In genomic region chr12:118022097-118022727, GRCh38 we compare ENCODE assay signal across 8 cellular contexts. TPM values are rescaled to one million over a fixed set of nuclear protein-coding genes. Genes with fewer than 3 reads are reported as not detected.
DNase-seq lines count a peak whose midpoint lies in the region; ATAC-seq and TF ChIP-seq lines count a peak whose summit lies in the region.
"Not testable (repeated sequence)": the region's sequence is repeated elsewhere in the genome, so short reads cannot be mapped to it uniquely, and the experiment has no call there.
"Had no signal": no experiment of that assay in that cellular context is flagged by ENCODE, and none has a peak within 500 bp of the region (broad histone marks: within the 10 kb centered on the region; RNA-seq: fewer than 3 reads in every experiment).

No MANE protein-coding gene starts in this region.

- peaks cover 46% of the 10 kb centered on the region for H3K36me3 ChIP-seq in GM23338 (ENCODE audit: insufficient read depth)

- peaks cover 13% of the 10 kb centered on the region for H3K4me1 Mint-ChIP-seq in GM23338
- H3K4me1 Mint-ChIP-seq in activated CD4-positive, alpha-beta T cell treated with anti-CD3 and anti-CD28 coated beads, Interleukin-2, amount 10 ng/mL, durations not matched to agents 24 days and 14 days = peaks cover 10% of the 10 kb centered on the region
- H3K4me1 Mint-ChIP-seq in activated T-helper 17 cell treated with anti-CD3 and anti-CD28 coated beads, Interleukin-2, amount 50 U/mL, for 72 hours = not testable (repeated sequence)
- H3K4me1 Mint-ChIP-seq in activated naive CD8-positive, alpha-beta T cell treated with anti-CD3 and anti-CD28 coated beads, Interleukin-2, amount 50 U/mL, for 24 hours = peaks cover 14% of the 10 kb centered on the region
- H3K4me1 Mint-ChIP-seq in naive thymus-derived CD8-positive, alpha-beta T cell = peaks cover 10 to 13% (median 10%) of the 10 kb centered on the region in 4 donors
- peaks cover 7 to 17% of the 10 kb centered on the region in 2 donors for H3K4me1 Mint-ChIP-seq in stimulated activated naive B cell treated with anti-CD40 and anti-IgM and Interleukin-4, amounts not matched to agents 10 μg/mL and 1 μg/mL and 100 μg/mL, for 72 hours

- intact Hi-C loops in activated CD4-positive, alpha-beta T cell treated with anti-CD3 and anti-CD28 coated beads, Interleukin-2, amount 10 ng/mL, durations not matched to agents 24 days and 14 days (cut with micrococcal nuclease) = not testable (repeated sequence)

- H2AFZ ChIP-seq in GM23338 = not testable (repeated sequence)

- H3K36me3 Mint-ChIP-seq in GM23338 (ENCODE audit: low read depth) = peaks cover 83% of the 10 kb centered on the region
- peaks cover 72% of the 10 kb centered on the region for H3K36me3 Mint-ChIP-seq in activated CD4-positive, alpha-beta T cell treated with anti-CD3 and anti-CD28 coated beads, Interleukin-2, amount 10 ng/mL, durations not matched to agents 24 days and 14 days (ENCODE audit: low read depth)
- peaks cover 98% of the 10 kb centered on the region for H3K36me3 Mint-ChIP-seq in activated T-helper 17 cell treated with anti-CD3 and anti-CD28 coated beads, Interleukin-2, amount 50 U/mL, for 72 hours (ENCODE audit: low read depth)
- H3K36me3 Mint-ChIP-seq in activated naive CD8-positive, alpha-beta T cell treated with anti-CD3 and anti-CD28 coated beads, Interleukin-2, amount 50 U/mL, for 24 hours (ENCODE audit: low read depth) = peaks cover 66% of the 10 kb centered on the region
- peaks cover 0 to 60% (median 19%) of the 10 kb centered on the region in 3 donors for H3K36me3 Mint-ChIP-seq in naive thymus-derived CD8-positive, alpha-beta T cell
- peaks cover 45 to 63% of the 10 kb centered on the region in 2 donors for H3K36me3 Mint-ChIP-seq in stimulated activated naive B cell treated with anti-CD40 and anti-IgM and Interleukin-4, amounts not matched to agents 10 μg/mL and 1 μg/mL and 100 μg/mL, for 72 hours

- not testable (repeated sequence) for TF ChIP-seq CTCF in GM23338 (conservative IDR thresholded peaks at IDR 0.05; ENCODE audit: low read depth in 2 of 2)

- H3K27ac ChIP-seq in GM23338 (ENCODE audit: low read depth) = not testable (repeated sequence)
- H3K27ac ChIP-seq in cingulate gyrus (ENCODE audit: low read depth, low read length) = peak overlapping the region; percentile 47

- H3K4me2 ChIP-seq in GM23338 = not testable (repeated sequence)

- not testable (repeated sequence) for H3K4me3 ChIP-seq in GM23338

- not testable (repeated sequence) for H3K4me1 ChIP-seq in GM23338 (ENCODE audit: insufficient read depth)

- H3K4me3 Mint-ChIP-seq in GM23338; activated CD4-positive, alpha-beta T cell treated with anti-CD3 and anti-CD28 coated beads, Interleukin-2, amount 10 ng/mL, durations not matched to agents 24 days and 14 days; activated T-helper 17 cell treated with anti-CD3 and anti-CD28 coated beads, Interleukin-2, amount 50 U/mL, for 72 hours; activated naive CD8-positive, alpha-beta T cell treated with anti-CD3 and anti-CD28 coated beads, Interleukin-2, amount 50 U/mL, for 24 hours; naive thymus-derived CD8-positive, alpha-beta T cell; stimulated activated naive B cell treated with anti-CD40 and anti-IgM and Interleukin-4, amounts not matched to agents 10 μg/mL and 1 μg/mL and 100 μg/mL, for 72 hours: not testable (repeated sequence)

- H3K79me2 ChIP-seq in GM23338 (replicated peaks; ENCODE audit: insufficient read depth) = peaks cover 24% of the 10 kb centered on the region

- ATAC-seq in GM23338; activated T-helper 17 cell treated with anti-CD3 and anti-CD28 coated beads, Interleukin-2, amount 50 U/mL, for 72 hours (replicated peaks); activated naive CD8-positive, alpha-beta T cell treated with anti-CD3 and anti-CD28 coated beads, Interleukin-2, amount 50 U/mL, for 24 hours; naive thymus-derived CD8-positive, alpha-beta T cell; stimulated activated naive B cell treated with anti-CD40 and anti-IgM and Interleukin-4, amounts not matched to agents 10 μg/mL and 1 μg/mL and 100 μg/mL, for 72 hours (replicated peaks): not testable (repeated sequence)

- not testable (repeated sequence) for H3K9me2 ChIP-seq in GM23338 (ENCODE audit: insufficient read depth)

- not testable (repeated sequence) for H3K27me3 ChIP-seq in GM23338 (ENCODE audit: insufficient read depth)

- DNase-seq in GM23338 (ENCODE audit: low spot score); activated CD4-positive, alpha-beta T cell treated with anti-CD3 and anti-CD28 coated beads, Interleukin-2, amount 10 ng/mL, durations not matched to agents 24 days and 14 days; activated naive CD8-positive, alpha-beta T cell treated with anti-CD3 and anti-CD28 coated beads, Interleukin-2, amount 50 U/mL, for 24 hours; naive thymus-derived CD8-positive, alpha-beta T cell; stimulated activated naive B cell treated with anti-CD40 and anti-IgM and Interleukin-4, amounts not matched to agents 10 μg/mL and 1 μg/mL and 100 μg/mL, for 72 hours: not testable (repeated sequence)

- POLR2A ChIA-PET in naive thymus-derived CD8-positive, alpha-beta T cell (lab: Charles Lee) = interaction anchor here (0.6 kb wide), 1 partner anchor 42 kb away, joined by 3 read pairs; no protein-coding TSS in a partner anchor

- H4K20me1 ChIP-seq in GM23338 (replicated peaks; ENCODE audit: insufficient read depth) = not testable (repeated sequence)

- H3K27ac Mint-ChIP-seq in GM23338 = peak overlapping the region; percentile 52
- peak overlapping the region; percentile 51 for H3K27ac Mint-ChIP-seq in activated CD4-positive, alpha-beta T cell treated with anti-CD3 and anti-CD28 coated beads, Interleukin-2, amount 10 ng/mL, durations not matched to agents 24 days and 14 days
- peak overlapping the region; percentile 29 for H3K27ac Mint-ChIP-seq in activated T-helper 17 cell treated with anti-CD3 and anti-CD28 coated beads, Interleukin-2, amount 50 U/mL, for 72 hours
- peak overlapping the region; percentile 29 for H3K27ac Mint-ChIP-seq in activated naive CD8-positive, alpha-beta T cell treated with anti-CD3 and anti-CD28 coated beads, Interleukin-2, amount 50 U/mL, for 24 hours
- peak overlapping the region in 6 of 10 donors; percentile 29 to 83 (median 50) for H3K27ac Mint-ChIP-seq in naive thymus-derived CD8-positive, alpha-beta T cell
- peak overlapping the region; percentile 52 for H3K27ac Mint-ChIP-seq in stimulated activated naive B cell treated with anti-CD40 and anti-IgM and Interleukin-4, amounts not matched to agents 10 μg/mL and 1 μg/mL and 100 μg/mL, for 72 hours

- H3K27me3 Mint-ChIP-seq in GM23338 (ENCODE audit: insufficient read depth, low read depth, poor library complexity) = peaks cover 12% of the 10 kb centered on the region
- H3K27me3 Mint-ChIP-seq in activated CD4-positive, alpha-beta T cell treated with anti-CD3 and anti-CD28 coated beads, Interleukin-2, amount 10 ng/mL, durations not matched to agents 24 days and 14 days; activated T-helper 17 cell treated with anti-CD3 and anti-CD28 coated beads, Interleukin-2, amount 50 U/mL, for 72 hours; activated naive CD8-positive, alpha-beta T cell treated with anti-CD3 and anti-CD28 coated beads, Interleukin-2, amount 50 U/mL, for 24 hours; naive thymus-derived CD8-positive, alpha-beta T cell; stimulated activated naive B cell treated with anti-CD40 and anti-IgM and Interleukin-4, amounts not matched to agents 10 μg/mL and 1 μg/mL and 100 μg/mL, for 72 hours: not testable (repeated sequence)

- not testable (repeated sequence) for H3F3A ChIP-seq in GM23338 (replicated peaks; ENCODE audit: low read depth)

- not testable (repeated sequence) for H3K9me3 Mint-ChIP-seq in GM23338; activated CD4-positive, alpha-beta T cell treated with anti-CD3 and anti-CD28 coated beads, Interleukin-2, amount 10 ng/mL, durations not matched to agents 24 days and 14 days; activated T-helper 17 cell treated with anti-CD3 and anti-CD28 coated beads, Interleukin-2, amount 50 U/mL, for 72 hours; activated naive CD8-positive, alpha-beta T cell treated with anti-CD3 and anti-CD28 coated beads, Interleukin-2, amount 50 U/mL, for 24 hours; naive thymus-derived CD8-positive, alpha-beta T cell; stimulated activated naive B cell treated with anti-CD40 and anti-IgM and Interleukin-4, amounts not matched to agents 10 μg/mL and 1 μg/mL and 100 μg/mL, for 72 hours

RNA-seq across cellular contexts. Expression of gene RFC5, which starts 5.7 kb away (rescaled TPM):
- 53.2 and 56.4 TPM in 2 replicates for total RNA-seq in GM23338 (2014; rRNA removed; shearing (Covaris generic))
- polyA plus RNA-seq in GM23338 (2016; fragmentation: Nextera tagmentation; extraction: Ambion mirVana) = 35.0 and 35.1 TPM in 2 replicates
- total RNA-seq in activated CD4-positive, alpha-beta T cell treated with anti-CD3 and anti-CD28 coated beads, Interleukin-2, amount 10 ng/mL, durations not matched to agents 24 days and 14 days = 82.9 and 84.4 TPM in 2 replicates
- 10 to 100 TPM; 53.7 to 64.4 TPM for total RNA-seq in activated T-helper 17 cell treated with anti-CD3 and anti-CD28 coated beads, Interleukin-2, amount 50 U/mL, for 72 hours
- 10 to 100 TPM; 16.7 to 18.4 TPM for total RNA-seq in naive thymus-derived CD8-positive, alpha-beta T cell
- polyA plus RNA-seq in naive thymus-derived CD8-positive, alpha-beta T cell = 10 to 100 TPM; 12.3 to 16.1 (median 12.5) TPM

RNA-seq across cellular contexts. Expression of gene WSB2, which starts 38.8 kb away (rescaled TPM):
- total RNA-seq in GM23338 (2014; rRNA removed; shearing (Covaris generic)) = 53.2 and 60.8 TPM in 2 replicates
- 36.6 and 38.8 TPM in 2 replicates for polyA plus RNA-seq in GM23338 (2016; fragmentation: Nextera tagmentation; extraction: Ambion mirVana)
- 129 and 133 TPM in 2 replicates for total RNA-seq in activated CD4-positive, alpha-beta T cell treated with anti-CD3 and anti-CD28 coated beads, Interleukin-2, amount 10 ng/mL, durations not matched to agents 24 days and 14 days
- 10 to 100 TPM; 59.5 to 76.7 TPM for total RNA-seq in activated T-helper 17 cell treated with anti-CD3 and anti-CD28 coated beads, Interleukin-2, amount 50 U/mL, for 72 hours
- total RNA-seq in naive thymus-derived CD8-positive, alpha-beta T cell = 10 to 100 TPM; 14.8 to 18.6 TPM
- 10 to 100 TPM in 2 of 3 donors, 1 to 10 TPM in 1; 7.7 to 16.9 (median 12.4) TPM for polyA plus RNA-seq in naive thymus-derived CD8-positive, alpha-beta T cell

RNA-seq across cellular contexts. Expression of gene KSR2, which starts 53.4 kb away (rescaled TPM):
- 2.2 and 2.7 TPM in 2 replicates for total RNA-seq in GM23338 (2014; rRNA removed; shearing (Covaris generic))
- polyA plus RNA-seq in GM23338 (2016; fragmentation: Nextera tagmentation; extraction: Ambion mirVana) = 0.94 and 1.1 TPM in 2 replicates
- total RNA-seq in activated CD4-positive, alpha-beta T cell treated with anti-CD3 and anti-CD28 coated beads, Interleukin-2, amount 10 ng/mL, durations not matched to agents 24 days and 14 days = 0.02 and 0.05 TPM in 2 replicates
- total RNA-seq in activated T-helper 17 cell treated with anti-CD3 and anti-CD28 coated beads, Interleukin-2, amount 50 U/mL, for 72 hours = under 1 TPM; 0.06 to 0.93 TPM
- total RNA-seq in naive thymus-derived CD8-positive, alpha-beta T cell = not detected
- not detected for polyA plus RNA-seq in naive thymus-derived CD8-positive, alpha-beta T cell
- polyA plus RNA-seq: BJ had no signal
